Comparison of ENCODE assay signal across 8 cellular contexts in genomic region chr5:179345429-179346321, GRCh38. TPM values are rescaled to one million over a fixed set of nuclear protein-coding genes. Genes with fewer than 3 reads are reported as not detected.
DNase-seq lines count a peak whose midpoint lies in the region; ATAC-seq, FAIRE-seq and TF ChIP-seq lines count a peak whose summit lies in the region.

Gene ADAMTS2 (minus strand): TSS chr5:179345461. CDS start chr5:179345328, 133 bp downstream.

- H3K36me3 ChIP-seq in BLaER1, result no peaks in the 10 kb centered on the region
- H3K36me3 ChIP-seq in breast epithelium, result no peaks in the 10 kb centered on the region
- no peaks in the 10 kb centered on the region for H3K36me3 ChIP-seq in kidney (ENCODE audit: control insufficient read depth in 1 of 2, insufficient read depth in 2 of 2, low read length in 2 of 2)

- H3K9ac ChIP-seq in BLaER1 (peak within 1 kb of the TSS; percentile 48; the same call in 1 of the 2 replicates), kidney (ENCODE audit: low read length in 2 of 2) (no peak within 1 kb of the TSS)

- ATAC-seq in stimulated activated effector memory CD8-positive, alpha-beta T cell treated with anti-CD3 and anti-CD28 coated beads, Interleukin-12 subunit alpha, Interleukin-12 subunit beta, amount 100 ng/mL, for 72 hours, result no peak
- no peak for ATAC-seq in HG03280 (IDR thresholded peaks at IDR 0.05; ENCODE audit: unreplicated experiment)

- H3K9me3 ChIP-seq in BLaER1 (no peaks in the 10 kb centered on the region), breast epithelium (no peaks in the 10 kb centered on the region), kidney (ENCODE audit: control insufficient read depth in 1 of 2, low read length in 2 of 2) (no peaks in the 10 kb centered on the region)

- H3K4me2 ChIP-seq in BLaER1, result peak within 1 kb of the TSS; percentile 100

- no peak for TF ChIP-seq POLR2A in breast epithelium (IDR thresholded peaks at IDR 0.05)

- peak; percentile 14 to 26 for DNase-seq in Kasumi-1 (lab: John Stamatoyannopoulos, UW)
- DNase-seq in breast epithelium (ENCODE audit: low spot score in 2 of 2), result no peak
- DNase-seq in kidney, result peak; percentile 91
- no peak for DNase-seq in stimulated activated effector memory CD8-positive, alpha-beta T cell treated with anti-CD3 and anti-CD28 coated beads, Interleukin-12 subunit alpha, Interleukin-12 subunit beta, amount 100 ng/mL, for 72 hours (ENCODE audit: low spot score in 2 of 2)
- DNase-seq in GDM1 (lab: John Stamatoyannopoulos, UW), result no peak
- no peak for DNase-seq in GM19239 (ENCODE audit: insufficient read length, low spot score)

- peak within 1 kb of the TSS; percentile 72 for H3K4me3 ChIP-seq in BLaER1
- peak within 1 kb of the TSS; percentile 65 to 94 (median 90) for H3K4me3 ChIP-seq in breast epithelium
- H3K4me3 ChIP-seq in kidney (ENCODE audit: low read length in 2 of 2), result peak within 1 kb of the TSS in 1 of 2 donors; percentile 39

- intact Hi-C loops in breast epithelium (cut with DNase I; ENCODE audit: low total_unique reads) (no loop called here), kidney (cut with DNase I) (no loop called here)

- H3K4me1 Mint-ChIP-seq in stimulated activated effector memory CD8-positive, alpha-beta T cell treated with anti-CD3 and anti-CD28 coated beads, Interleukin-12 subunit alpha, Interleukin-12 subunit beta, amount 100 ng/mL, for 72 hours, result peaks cover 17% of the 10 kb centered on the region

- H3K9me3 Mint-ChIP-seq in stimulated activated effector memory CD8-positive, alpha-beta T cell treated with anti-CD3 and anti-CD28 coated beads, Interleukin-12 subunit alpha, Interleukin-12 subunit beta, amount 100 ng/mL, for 72 hours, result no peaks in the 10 kb centered on the region

- no peak for TF ChIP-seq CTCF in breast epithelium (IDR thresholded peaks at IDR 0.05)
- no peak for TF ChIP-seq CTCF in kidney (IDR thresholded peaks at IDR 0.05; ENCODE audit: borderline replicate concordance, extremely low read depth, insufficient read depth)

- no peaks in the 10 kb centered on the region for H3K36me3 Mint-ChIP-seq in stimulated activated effector memory CD8-positive, alpha-beta T cell treated with anti-CD3 and anti-CD28 coated beads, Interleukin-12 subunit alpha, Interleukin-12 subunit beta, amount 100 ng/mL, for 72 hours

- peak within 1 kb of the TSS; percentile 26 for H3K4me3 Mint-ChIP-seq in stimulated activated effector memory CD8-positive, alpha-beta T cell treated with anti-CD3 and anti-CD28 coated beads, Interleukin-12 subunit alpha, Interleukin-12 subunit beta, amount 100 ng/mL, for 72 hours

- H3K27me3 ChIP-seq in BLaER1 (peaks cover 86% of the 10 kb centered on the region), breast epithelium (peaks cover 0 to 41% of the 10 kb centered on the region in 2 donors)

- peaks cover 23% of the 10 kb centered on the region for H3K4me1 ChIP-seq in BLaER1
- peaks cover 0 to 5% of the 10 kb centered on the region in 2 donors for H3K4me1 ChIP-seq in breast epithelium
- H3K4me1 ChIP-seq in kidney (ENCODE audit: control insufficient read depth in 1 of 2, insufficient read depth in 1 of 2, low read depth in 1 of 2, low read length in 2 of 2), result peaks cover 0 to 7% of the 10 kb centered on the region in 2 donors

- H4K20me1 ChIP-seq in BLaER1, result peaks cover 39% of the 10 kb centered on the region

- H3K27ac Mint-ChIP-seq in stimulated activated effector memory CD8-positive, alpha-beta T cell treated with anti-CD3 and anti-CD28 coated beads, Interleukin-12 subunit alpha, Interleukin-12 subunit beta, amount 100 ng/mL, for 72 hours, result no peak within 1 kb of the TSS

- no peak within 1 kb of the TSS for H3K27ac ChIP-seq in BLaER1
- H3K27ac ChIP-seq in breast epithelium, result peak within 1 kb of the TSS; percentile 67 to 83
- H3K27ac ChIP-seq in kidney (ENCODE audit: low read depth in 2 of 2, low read length in 2 of 2), result no peak within 1 kb of the TSS

- no peak for FAIRE-seq in kidney (lab: Jason Lieb, UNC)
- FAIRE-seq in GM19239 (lab: Jason Lieb, UNC), result no peak

RNA-seq across cellular contexts. Expression of gene ADAMTS2, which starts in this region (rescaled TPM):
- total RNA-seq in breast epithelium (10 to 100 TPM; 11.3 to 51.8 (median 19.7) TPM), kidney (13.6 TPM)
- polyA plus RNA-seq in kidney (ENCODE audit: insufficient read depth, low read depth, low replicate concordance), result 2.0 TPM

Comparison
In these comparisons a context has a peak if more than half of its experiments do, and no peak if none do; other contexts are left out.
1. H3K27ac ChIP-seq: peak in breast epithelium (2 of 2); none in BLaER1 (single experiment) and kidney (0 of 2).
2. DNase-seq: peak in Kasumi-1 (2 of 2) and kidney (single experiment); none in breast epithelium (0 of 2), stimulated activated effector memory CD8-positive, alpha-beta T cell treated with anti-CD3 and anti-CD28 coated beads, Interleukin-12 subunit alpha, Interleukin-12 subunit beta, amount 100 ng/mL, for 72 hours (0 of 2), GDM1 (single experiment) and GM19239 (single experiment).